ENCODE assay signal across 29 cellular contexts in genomic region chr15:47796339-47796738, GRCh38.
"Had no signal": no experiment of that assay in that cellular context is flagged by ENCODE, and none has a peak within 500 bp of the region (broad histone marks: within the 10 kb centered on the region; RNA-seq: fewer than 3 reads in every experiment).

No MANE protein-coding gene starts in this region.

- H3K36me3 ChIP-seq: breast epithelium, colonic mucosa, gastrocnemius medialis, left lung, pancreas, right lobe of liver, thoracic aorta, uterus, WERI-Rb-1 had no signal

- H3K27ac ChIP-seq: breast epithelium, colonic mucosa, gastrocnemius medialis, left lung, pancreas, right lobe of liver, skin epidermis, thoracic aorta, uterus, WERI-Rb-1 had no signal

- H3K27me3 ChIP-seq: breast epithelium, colonic mucosa, gastrocnemius medialis, left lung, pancreas, right lobe of liver, uterus had no signal

- ATAC-seq: activated CD8-positive, alpha-beta memory T cell treated with anti-CD3 and anti-CD28 coated beads, Interleukin-2, amount 10 ng/mL, durations not matched to agents 7 days and 5 days; activated CD8-positive, alpha-beta T cell treated with anti-CD3 and anti-CD28 coated beads, Interleukin-2, amount 10 ng/mL, durations not matched to agents 7 days and 5 days; activated naive CD4-positive, alpha-beta T cell treated with anti-CD3 and anti-CD28 coated beads, Interleukin-2, amount 50 U/mL, for 72 hours; gastrocnemius medialis; left lung; pancreas; right lobe of liver; stimulated activated effector memory CD8-positive, alpha-beta T cell treated with anti-CD3 and anti-CD28 coated beads, Interleukin-12 subunit alpha, Interleukin-12 subunit beta, amount 100 ng/mL, for 72 hours; T-helper 17 cell had no signal

- H3K4me1 ChIP-seq: breast epithelium, colonic mucosa, left lung, pancreas, right lobe of liver, uterus had no signal

- H3K9me3 ChIP-seq: breast epithelium, colonic mucosa, gastrocnemius medialis, left lung, pancreas, right lobe of liver, thoracic aorta, uterus had no signal

- H3K4me3 ChIP-seq: breast epithelium, colonic mucosa, gastrocnemius medialis, left lung, pancreas, right lobe of liver, skin epidermis, thoracic aorta, uterus had no signal

- DNase-seq: activated CD4-positive, alpha-beta T cell treated with anti-CD3 and anti-CD28 coated beads for 1 hour; activated CD4-positive, alpha-beta T cell treated with anti-CD3 and anti-CD28 coated beads, Interleukin-2, amount 10 ng/mL, durations not matched to agents 7 days and 5 days; activated CD8-positive, alpha-beta memory T cell treated with anti-CD3 and anti-CD28 coated beads, Interleukin-2, amount 10 ng/mL, durations not matched to agents 7 days and 5 days; activated CD8-positive, alpha-beta T cell treated with anti-CD3 and anti-CD28 coated beads, Interleukin-2, amount 10 ng/mL, durations not matched to agents 7 days and 5 days; activated naive CD4-positive, alpha-beta T cell; activated T-cell treated with anti-CD3 and anti-CD28 coated beads, Interleukin-2, amount 50 U/mL, for 48 hours; colonic mucosa; effector memory CD4-positive, alpha-beta T cell; erythroblast; gastrocnemius medialis; glutamatergic neuron; hippocampal formation; left lung; naive B cell; nephron progenitor cell; pancreas; right lobe of liver; stimulated activated CD4-positive, alpha-beta T cell treated with anti-CD3 and anti-CD28 coated beads, Interleukin-12 subunit alpha, Interleukin-12 subunit beta, amount 100 ng/mL, for 4 hours; stimulated activated CD4-positive, alpha-beta T cell treated with anti-CD3 and anti-CD28 coated beads, Interleukin-4, amount 100 ng/mL, for 1 hour; T-helper 17 cell; T1000; trophoblast cell; uterus; WERI-Rb-1 had no signal
